In genomic region chr14:105199093-105199492, GRCh38 we compare ENCODE assay signal across 1 cellular context.
TF ChIP-seq lines count a peak whose summit lies in the region.

No MANE protein-coding gene starts in this region.

TF ChIP-seq in H1, 55 proteins besides CTCF, POLR2A, EP300 and RAD21:
- no peak for TF ChIP-seq TEAD4 (IDR thresholded peaks at IDR 0.05; ENCODE audit: low read depth, low read length)
- no peak for TF ChIP-seq ZNF274 (IDR thresholded peaks at IDR 0.05; ENCODE audit: borderline replicate concordance, extremely low read depth, low read length)
- TF ChIP-seq NANOG (IDR thresholded peaks at IDR 0.05; ENCODE audit: insufficient read depth, low read depth, low read length, poor library complexity, severe bottlenecking), result no peak
- no peak for TF ChIP-seq CHD7 (IDR thresholded peaks at IDR 0.05; ENCODE audit: insufficient replicate concordance, low read length)
- no peak for TF ChIP-seq TBP (IDR thresholded peaks at IDR 0.05; ENCODE audit: low read depth, low read length)
- TF ChIP-seq BACH1 (IDR thresholded peaks at IDR 0.05; ENCODE audit: low read length), result no peak
- TF ChIP-seq TCF12 (IDR thresholded peaks at IDR 0.05; ENCODE audit: low read depth, low read length), result no peak
- no peak for TF ChIP-seq SIX5 (IDR thresholded peaks at IDR 0.05; ENCODE audit: low read depth, low read length)
- TF ChIP-seq RBBP5 (IDR thresholded peaks at IDR 0.05; ENCODE audit: borderline replicate concordance, low read depth, low read length), result no peak
- TF ChIP-seq EGR1 (IDR thresholded peaks at IDR 0.05; ENCODE audit: borderline replicate concordance, low read depth, low read length), result no peak
